In the genomic region with DNA sequence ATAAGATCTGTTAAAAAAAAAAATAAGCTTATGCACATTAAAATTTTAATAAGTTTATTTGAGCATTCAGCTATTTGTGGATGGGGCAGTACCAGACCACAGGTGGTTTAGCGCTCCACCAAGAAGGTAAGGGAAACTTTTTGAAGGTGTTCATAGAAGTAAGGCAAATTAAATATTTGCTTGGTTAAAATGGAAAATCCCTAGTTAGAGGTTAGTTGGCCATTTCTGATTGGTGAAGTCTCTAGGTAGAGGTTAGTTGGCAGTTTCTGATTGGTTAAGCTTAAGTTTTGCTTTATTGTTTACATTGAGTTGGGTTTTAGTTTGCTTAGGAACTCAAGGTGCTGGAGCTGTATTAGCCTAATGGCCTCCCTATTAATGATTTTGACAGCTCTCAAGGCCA, we compare ENCODE assay signal across 19 cellular contexts. TPM values are rescaled to one million over a fixed set of nuclear protein-coding genes. Genes with fewer than 3 reads are reported as not detected.
DNase-seq lines count a peak whose midpoint lies in the region; ATAC-seq, FAIRE-seq and TF ChIP-seq lines count a peak whose summit lies in the region.
"Had no signal": no experiment of that assay in that cellular context is flagged by ENCODE, and none has a peak within 500 bp of the region (broad histone marks: within the 10 kb centered on the region; RNA-seq: fewer than 3 reads in every experiment).

No MANE protein-coding gene starts in this region.

- no peaks in the 10 kb centered on the region for H4K20me1 ChIP-seq in GM23248 (ENCODE audit: insufficient read depth)
- H4K20me1 ChIP-seq: BLaER1 treated with 17β-estradiol and CSF1 and Interleukin-3, amounts not matched to agents 10 nM and 100 nM had no signal

- DNase-seq in stimulated activated naive B cell treated with anti-CD40 and anti-IgM and Interleukin-4, amounts not matched to agents 10 μg/mL and 1 μg/mL and 100 μg/mL, for 72 hours, result no peak
- DNase-seq in amygdala (lab: John Stamatoyannopoulos, UW) (no peak), H54 (ENCODE audit: insufficient read length, low spot score) (no peak), GM23248 (no peak)
- DNase-seq: activated CD4-positive, alpha-beta T cell treated with anti-CD3 and anti-CD28 coated beads, Interleukin-2, amount 50 U/mL, for 48 hours; activated T-cell treated with anti-CD3 and anti-CD28 coated beads, Interleukin-2, amount 50 U/mL, for 4 hours; foreskin melanocyte; GDM1; NCI-H1048; NCI-H69; Right ventricle myocardium superior had no signal

- H3K79me2 ChIP-seq in GM23248 (ENCODE audit: insufficient read depth), result no peaks in the 10 kb centered on the region

- ATAC-seq in GM18907 (IDR thresholded peaks at IDR 0.05; ENCODE audit: unreplicated experiment) (peak; percentile 85), HG02610 (IDR thresholded peaks at IDR 0.05; ENCODE audit: unreplicated experiment) (peak; percentile 82), HG03442 (IDR thresholded peaks at IDR 0.05; ENCODE audit: unreplicated experiment) (peak; percentile 81)
- ATAC-seq in stimulated activated naive B cell treated with anti-CD40 and anti-IgM and Interleukin-4, amounts not matched to agents 10 μg/mL and 1 μg/mL and 100 μg/mL, for 72 hours (replicated peaks), result peak; percentile 68 to 73
- ATAC-seq: activated T-cell treated with anti-CD3 and anti-CD28 coated beads, Interleukin-2, amount 50 U/mL, for 4 hours had no signal

- no peak overlapping the region for H3K27ac Mint-ChIP-seq in stimulated activated naive B cell treated with anti-CD40 and anti-IgM and Interleukin-4, amounts not matched to agents 10 μg/mL and 1 μg/mL and 100 μg/mL, for 72 hours
- H3K27ac Mint-ChIP-seq: activated naive CD8-positive, alpha-beta T cell; brain had no signal

- H2AFZ ChIP-seq in GM23248, result no peak overlapping the region

- peaks cover 18 to 21% of the 10 kb centered on the region in 2 donors for H3K27me3 Mint-ChIP-seq in stimulated activated naive B cell treated with anti-CD40 and anti-IgM and Interleukin-4, amounts not matched to agents 10 μg/mL and 1 μg/mL and 100 μg/mL, for 72 hours

- no peaks in the 10 kb centered on the region for H3K9me2 ChIP-seq in GM23248 (ENCODE audit: insufficient read depth)

- H3K27ac ChIP-seq in GM23248, result no peak overlapping the region
- H3K27ac ChIP-seq: BLaER1 treated with 17β-estradiol and CSF1 and Interleukin-3, amounts not matched to agents 10 nM and 100 nM; coronary artery had no signal

- H3K4me3 ChIP-seq in GM23248, result no peak overlapping the region
- H3K4me3 ChIP-seq: BLaER1 treated with 17β-estradiol and CSF1 and Interleukin-3, amounts not matched to agents 10 nM and 100 nM; coronary artery had no signal

- H3K27me3 ChIP-seq in GM23248 (replicated peaks; ENCODE audit: insufficient read depth), result peaks cover 22% of the 10 kb centered on the region; the same call in 1 of the 2 replicates
- H3K27me3 ChIP-seq: BLaER1 treated with 17β-estradiol and CSF1 and Interleukin-3, amounts not matched to agents 10 nM and 100 nM had no signal

- no peak overlapping the region for H3K4me3 Mint-ChIP-seq in stimulated activated naive B cell treated with anti-CD40 and anti-IgM and Interleukin-4, amounts not matched to agents 10 μg/mL and 1 μg/mL and 100 μg/mL, for 72 hours
- H3K4me3 Mint-ChIP-seq: activated naive CD8-positive, alpha-beta T cell; activated T-cell treated with anti-CD3 and anti-CD28 coated beads, Interleukin-2, amount 50 U/mL, for 4 hours; brain had no signal

- in situ Hi-C loops in GM23248 (cut with MboI), result no loop called here

- 94 to 96% methylated on average over 1 of the region's 1 CpG for WGBS in GM23248 (ENCODE audit: low coverage in 1 of 2, low lambda C conversion rate in 2 of 2, missing lambda C conversion rate in 2 of 2), 2 experiments

- H3K36me3 ChIP-seq in GM23248 (ENCODE audit: low read depth), result no peaks in the 10 kb centered on the region
- H3K36me3 ChIP-seq: BLaER1 treated with 17β-estradiol and CSF1 and Interleukin-3, amounts not matched to agents 10 nM and 100 nM had no signal

- FAIRE-seq in H54 (lab: Jason Lieb, UNC), result no peak

- H3F3A ChIP-seq in GM23248 (ENCODE audit: insufficient read depth), result no peaks in the 10 kb centered on the region

- peaks cover 0 to 2% of the 10 kb centered on the region in 2 donors for H3K9me3 Mint-ChIP-seq in stimulated activated naive B cell treated with anti-CD40 and anti-IgM and Interleukin-4, amounts not matched to agents 10 μg/mL and 1 μg/mL and 100 μg/mL, for 72 hours
- H3K9me3 Mint-ChIP-seq: activated T-cell treated with anti-CD3 and anti-CD28 coated beads, Interleukin-2, amount 50 U/mL, for 4 hours; brain had no signal

- no peaks in the 10 kb centered on the region for H3K36me3 Mint-ChIP-seq in stimulated activated naive B cell treated with anti-CD40 and anti-IgM and Interleukin-4, amounts not matched to agents 10 μg/mL and 1 μg/mL and 100 μg/mL, for 72 hours
- H3K36me3 Mint-ChIP-seq: activated naive CD8-positive, alpha-beta T cell; brain had no signal

- no peaks in the 10 kb centered on the region for H3K9me3 ChIP-seq in GM23248 (ENCODE audit: low read depth)
- H3K9me3 ChIP-seq: BLaER1 treated with 17β-estradiol and CSF1 and Interleukin-3, amounts not matched to agents 10 nM and 100 nM had no signal

- peaks cover 3 to 12% of the 10 kb centered on the region in 2 donors for H3K4me1 Mint-ChIP-seq in stimulated activated naive B cell treated with anti-CD40 and anti-IgM and Interleukin-4, amounts not matched to agents 10 μg/mL and 1 μg/mL and 100 μg/mL, for 72 hours
- H3K4me1 Mint-ChIP-seq: brain had no signal

- no peak for TF ChIP-seq POLR2A in H54 (IDR thresholded peaks at IDR 0.05; ENCODE audit: low read depth, low read length)

- H3K4me2 ChIP-seq in GM23248 (ENCODE audit: unreplicated experiment), result no peak overlapping the region
- H3K4me2 ChIP-seq: BLaER1 treated with 17β-estradiol and CSF1 and Interleukin-3, amounts not matched to agents 10 nM and 100 nM had no signal

- H3K4me1 ChIP-seq in GM23248 (ENCODE audit: insufficient read depth), result no peaks in the 10 kb centered on the region

- H3K9ac ChIP-seq in GM23248, result no peak overlapping the region
- H3K9ac ChIP-seq: BLaER1 treated with 17β-estradiol and CSF1 and Interleukin-3, amounts not matched to agents 10 nM and 100 nM had no signal

RNA-seq across cellular contexts. Expression of a gene that starts 30.7 kb away (rescaled TPM):
- total RNA-seq in GM23248 (2014; rRNA removed; shearing (Covaris generic)), result not detected in 2 replicates
- not detected in 2 replicates for polyA plus RNA-seq in GM23248 (2016; fragmentation: Nextera tagmentation; extraction: Ambion mirVana)
- total RNA-seq: activated T-cell treated with anti-CD3 and anti-CD28 coated beads, Interleukin-2, amount 50 U/mL, for 4 hours; H4 had no signal

RNA-seq across cellular contexts. Expression of a gene that starts 30.8 kb away (rescaled TPM):
- 25.7 and 30.5 TPM in 2 replicates for total RNA-seq in GM23248 (2014; rRNA removed; shearing (Covaris generic))
- polyA plus RNA-seq in GM23248 (2016; fragmentation: Nextera tagmentation; extraction: Ambion mirVana), result 28.9 and 29.7 TPM in 2 replicates
